ENCODE assay signal across 8 cellular contexts in genomic region chr18:7480853-7481252, GRCh38.
"Had no signal": no experiment of that assay in that cellular context is flagged by ENCODE, and none has a peak within 500 bp of the region (broad histone marks: within the 10 kb centered on the region; RNA-seq: fewer than 3 reads in every experiment).

No MANE protein-coding gene starts in this region.

- FAIRE-seq: H1, H54, HTR-8/SVneo, K562 had no signal

- DNase-seq: GM23248, H9, HCEC 1CT, IMR-90 had no signal

- ATAC-seq: K562 had no signal

- H3K27ac ChIP-seq: GM23248 had no signal

- H3K4me3 ChIP-seq: GM23248, K562 had no signal
